20 cellular contexts compared by ENCODE assay signal in the genomic region with DNA sequence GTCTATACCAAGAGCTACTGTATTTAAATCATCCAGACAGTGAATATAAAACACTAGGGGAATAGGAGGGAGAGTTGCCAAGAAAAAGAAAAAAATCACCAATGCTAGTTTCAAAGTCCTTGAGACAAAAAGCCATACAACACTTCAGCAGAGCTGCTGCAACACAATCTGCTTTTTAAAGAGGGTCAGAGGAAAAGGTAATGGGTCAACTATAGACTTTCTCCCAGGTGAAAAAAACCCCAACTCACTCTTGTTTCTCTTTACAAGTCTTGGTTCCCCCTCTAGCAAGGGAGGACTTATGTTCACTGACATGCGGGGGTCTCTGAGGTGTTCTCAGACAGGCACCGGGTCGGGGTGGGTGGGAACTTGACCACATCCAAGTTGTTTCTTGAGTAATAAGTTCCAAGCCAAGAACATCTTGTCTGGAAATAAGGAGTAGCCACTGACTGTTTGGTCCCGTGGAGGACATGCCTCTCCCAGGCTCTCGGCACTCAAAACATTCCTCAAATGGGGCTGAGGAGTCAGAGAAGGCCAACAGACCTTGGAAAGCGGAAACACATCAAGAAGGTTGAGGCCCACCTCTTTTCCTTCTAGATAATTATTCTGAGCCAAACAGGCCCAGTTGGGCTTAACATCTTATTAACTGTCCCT. TPM values are rescaled to one million over a fixed set of nuclear protein-coding genes. Genes with fewer than 3 reads are reported as not detected.
DNase-seq lines count a peak whose midpoint lies in the region; ATAC-seq and TF ChIP-seq lines count a peak whose summit lies in the region.
"Had no signal": no experiment of that assay in that cellular context is flagged by ENCODE, and none has a peak within 500 bp of the region (broad histone marks: within the 10 kb centered on the region; RNA-seq: fewer than 3 reads in every experiment).

No MANE protein-coding gene starts in this region.

- intact Hi-C loops in activated CD4-positive, alpha-beta T cell treated with anti-CD3 and anti-CD28 coated beads for 36 hours (cut with DNase I, micrococcal nuclease), result loop anchor here (2.0 to 5.0 kb wide), 6 partner anchors 50 to 451 kb away; no protein-coding TSS in a partner anchor
- intact Hi-C loops in activated B cell treated with CpG ODN at 0.5 μM for 24 hours (cut with micrococcal nuclease), result loop anchor here (10.0 kb wide), 1 partner anchor 133 kb away; no protein-coding TSS in a partner anchor

- no peak for DNase-seq in activated CD4-positive, alpha-beta T cell treated with anti-CD3 and anti-CD28 coated beads for 36 hours
- no peak for DNase-seq in activated CD4-positive, alpha-beta T cell treated with anti-CD3 and anti-CD28 coated beads, Interleukin-2, amount 50 U/mL, for 1 hour
- DNase-seq in activated B cell treated with CpG ODN at 0.5 μM for 24 hours (no peak), left kidney (ENCODE audit: low read depth, low spot score) (peak; percentile 59), SW480 (ENCODE audit: low spot score) (no peak)
- peak; percentile 22 for DNase-seq in stimulated activated CD8-positive, alpha-beta memory T cell treated with anti-CD3 and anti-CD28 coated beads, Interleukin-4, amount 100 ng/mL, for 48 hours
- DNase-seq: activated CD4-positive, alpha-beta T cell treated with anti-CD3 and anti-CD28 coated beads, Interleukin-2, amount 50 U/mL, for 4 hours; activated effector memory CD4-positive, alpha-beta T cell treated with Interleukin-2 at 50 U/mL for 16 hours; MV-4-11; NCI-H2171; small intestine; T-helper 2 cell had no signal

- peak overlapping the region; percentile 40 for H3K27ac Mint-ChIP-seq in activated CD4-positive, alpha-beta T cell treated with anti-CD3 and anti-CD28 coated beads for 36 hours
- H3K27ac Mint-ChIP-seq in activated B cell treated with CpG ODN at 0.5 μM for 24 hours, result peak overlapping the region; percentile 64

- CTCF ChIA-PET in activated CD4-positive, alpha-beta T cell treated with anti-CD3 and anti-CD28 coated beads for 36 hours (lab: Charles Lee), result interaction anchor here (1.0 to 2.6 kb wide), 9 partner anchors 37 to 537 kb away, joined by 3 to 11 read pairs (median 5); no protein-coding TSS in a partner anchor
- CTCF ChIA-PET in activated B cell treated with CpG ODN at 0.5 μM for 24 hours (lab: Charles Lee), result interaction anchor here (2.3 to 9.4 kb wide), 3 partner anchors 274 to 536 kb away, joined by 33 to 260 read pairs (median 58); no protein-coding TSS in a partner anchor

- POLR2A ChIA-PET in activated CD4-positive, alpha-beta T cell treated with anti-CD3 and anti-CD28 coated beads for 36 hours (lab: Charles Lee), result no interaction called here
- POLR2A ChIA-PET in activated B cell treated with CpG ODN at 0.5 μM for 24 hours (lab: Charles Lee), result no interaction called here

- no peak for TF ChIP-seq CTCF in activated B cell treated with CpG ODN at 0.5 μM for 24 hours (IDR thresholded peaks at IDR 0.05)

- no peak for ATAC-seq in activated CD4-positive, alpha-beta T cell treated with anti-CD3 and anti-CD28 coated beads for 36 hours
- no peak for ATAC-seq in activated B cell treated with CpG ODN at 0.5 μM for 24 hours (ENCODE audit: low read depth)
- no peak for ATAC-seq in GM21447 (IDR thresholded peaks at IDR 0.05; ENCODE audit: unreplicated experiment)
- ATAC-seq in GM21423 (IDR thresholded peaks at IDR 0.05; ENCODE audit: unreplicated experiment), result no peak
- ATAC-seq: GM12878 had no signal

- peaks cover 75% of the 10 kb centered on the region for H3K4me1 Mint-ChIP-seq in activated CD4-positive, alpha-beta T cell treated with anti-CD3 and anti-CD28 coated beads for 36 hours
- peaks cover 13% of the 10 kb centered on the region for H3K4me1 Mint-ChIP-seq in activated B cell treated with CpG ODN at 0.5 μM for 24 hours

- no peaks in the 10 kb centered on the region for H3K27me3 Mint-ChIP-seq in activated CD4-positive, alpha-beta T cell treated with anti-CD3 and anti-CD28 coated beads for 36 hours
- no peaks in the 10 kb centered on the region for H3K27me3 Mint-ChIP-seq in activated B cell treated with CpG ODN at 0.5 μM for 24 hours

- H3K36me3 Mint-ChIP-seq in activated CD4-positive, alpha-beta T cell treated with anti-CD3 and anti-CD28 coated beads for 36 hours (ENCODE audit: low read depth), result peaks cover 85% of the 10 kb centered on the region
- peaks cover 84% of the 10 kb centered on the region for H3K36me3 Mint-ChIP-seq in activated B cell treated with CpG ODN at 0.5 μM for 24 hours (ENCODE audit: low read depth)
- H3K36me3 Mint-ChIP-seq: CD14-positive monocyte had no signal

- H3K4me3 Mint-ChIP-seq in activated CD4-positive, alpha-beta T cell treated with anti-CD3 and anti-CD28 coated beads for 36 hours, result no peak overlapping the region
- H3K4me3 Mint-ChIP-seq in activated B cell treated with CpG ODN at 0.5 μM for 24 hours, result no peak overlapping the region
- H3K4me3 Mint-ChIP-seq: CD14-positive monocyte had no signal

- no peaks in the 10 kb centered on the region for H3K9me3 Mint-ChIP-seq in activated CD4-positive, alpha-beta T cell treated with anti-CD3 and anti-CD28 coated beads for 36 hours (ENCODE audit: low read depth)
- no peaks in the 10 kb centered on the region for H3K9me3 Mint-ChIP-seq in activated B cell treated with CpG ODN at 0.5 μM for 24 hours
- H3K9me3 Mint-ChIP-seq: CD14-positive monocyte had no signal

RNA-seq across cellular contexts. Expression of gene GJA10, which starts 47.7 kb away (rescaled TPM):
- not detected for total RNA-seq in activated CD4-positive, alpha-beta T cell treated with anti-CD3 and anti-CD28 coated beads for 36 hours
- total RNA-seq in activated B cell treated with CpG ODN at 0.5 μM for 24 hours, result not detected in 2 replicates
- total RNA-seq: endothelial cell of umbilical vein, frontal cortex, GM12878, occipital lobe, Right ventricle myocardium superior had no signal

Comparison
In these comparisons a context has a peak if more than half of its experiments do, and no peak if none do; other contexts are left out.
1. DNase-seq: peak in left kidney (single experiment) and stimulated activated CD8-positive, alpha-beta memory T cell treated with anti-CD3 and anti-CD28 coated beads, Interleukin-4, amount 100 ng/mL, for 48 hours (single experiment); none in activated CD4-positive, alpha-beta T cell treated with anti-CD3 and anti-CD28 coated beads for 36 hours (single experiment), activated CD4-positive, alpha-beta T cell treated with anti-CD3 and anti-CD28 coated beads, Interleukin-2, amount 50 U/mL, for 1 hour (single experiment), activated B cell treated with CpG ODN at 0.5 μM for 24 hours (single experiment) and SW480 (single experiment).